Comparison of ENCODE assay signal across 23 cellular contexts in genomic region chr3:142809259-142809658, GRCh38.
DNase-seq lines count a peak whose midpoint lies in the region; ATAC-seq, FAIRE-seq and TF ChIP-seq lines count a peak whose summit lies in the region.
"Had no signal": no experiment of that assay in that cellular context is flagged by ENCODE, and none has a peak within 500 bp of the region (broad histone marks: within the 10 kb centered on the region; RNA-seq: fewer than 3 reads in every experiment).

No MANE protein-coding gene starts in this region.

- H2BK15ac ChIP-seq in neuronal stem cell (ENCODE audit: low read length), result no peak overlapping the region

- H3K4me3 ChIP-seq in right atrium auricular region (no peak overlapping the region), neuronal stem cell (ENCODE audit: low read length in 2 of 2) (no peak overlapping the region)
- H3K4me3 ChIP-seq: A549; BLaER1 treated with 17β-estradiol and CSF1 and Interleukin-3, amounts not matched to agents 10 nM and 100 nM had no signal

- H3K4me2 ChIP-seq in neuronal stem cell (ENCODE audit: insufficient read depth, low read length, poor library complexity, severe bottlenecking), result no peak overlapping the region
- H3K4me2 ChIP-seq: A549; BLaER1 treated with 17β-estradiol and CSF1 and Interleukin-3, amounts not matched to agents 10 nM and 100 nM had no signal

- H4K91ac ChIP-seq in neuronal stem cell (ENCODE audit: low read depth, low read length, poor library complexity), result no peak overlapping the region

- ATAC-seq in Right ventricle myocardium superior (ENCODE audit: poor library complexity) (peak; percentile 61), left ventricle myocardium superior (peak; percentile 57)
- ATAC-seq: CD8-positive, alpha-beta T cell had no signal

- H3K4ac ChIP-seq in neuronal stem cell (ENCODE audit: low read length), result no peak overlapping the region

- H2AK5ac ChIP-seq in neuronal stem cell (ENCODE audit: low read depth, low read length), result no peak overlapping the region

- intact Hi-C loops in Right ventricle myocardium superior (cut with DNase I) (no loop called here), left ventricle myocardium superior (cut with micrococcal nuclease) (no loop called here), cardiac septum (cut with DNase I) (no loop called here)

- H3K23ac ChIP-seq in neuronal stem cell (ENCODE audit: low read depth, low read length, poor library complexity), result no peak overlapping the region

- H3K79me1 ChIP-seq in neuronal stem cell (ENCODE audit: low read depth, low read length), result no peaks in the 10 kb centered on the region

- no peaks in the 10 kb centered on the region for H3K27me3 ChIP-seq in right atrium auricular region
- no peaks in the 10 kb centered on the region for H3K27me3 ChIP-seq in neuronal stem cell (ENCODE audit: control insufficient read depth in 3 of 3, insufficient read depth in 3 of 3, low read depth in 1 of 3, low read length in 3 of 3)
- H3K27me3 ChIP-seq: BLaER1 treated with 17β-estradiol and CSF1 and Interleukin-3, amounts not matched to agents 10 nM and 100 nM had no signal

- no peak overlapping the region for H3K9ac ChIP-seq in neuronal stem cell (ENCODE audit: low read depth, low read length, poor library complexity)
- H3K9ac ChIP-seq: BLaER1 treated with 17β-estradiol and CSF1 and Interleukin-3, amounts not matched to agents 10 nM and 100 nM had no signal

- H3K9me3 ChIP-seq in right atrium auricular region (no peaks in the 10 kb centered on the region), neuronal stem cell (replicated peaks in 1 of 2; ENCODE audit: control insufficient read depth in 2 of 2, insufficient read depth in 1 of 2, low read depth in 1 of 2, low read length in 2 of 2) (no peaks in the 10 kb centered on the region)
- H3K9me3 ChIP-seq: A549; BLaER1 treated with 17β-estradiol and CSF1 and Interleukin-3, amounts not matched to agents 10 nM and 100 nM; Caco-2 had no signal

- no peaks in the 10 kb centered on the region for H3K4me1 ChIP-seq in right atrium auricular region
- peaks cover 0 to 10% of the 10 kb centered on the region in 2 donors for H3K4me1 ChIP-seq in neuronal stem cell (ENCODE audit: control insufficient read depth in 2 of 2, insufficient read depth in 1 of 2, low read depth in 1 of 2, low read length in 2 of 2)
- H3K4me1 ChIP-seq: BLaER1 treated with 17β-estradiol and CSF1 and Interleukin-3, amounts not matched to agents 10 nM and 100 nM; Caco-2 had no signal

- no peak overlapping the region for H4K8ac ChIP-seq in neuronal stem cell (ENCODE audit: low read depth, low read length)

- H3K14ac ChIP-seq in neuronal stem cell (ENCODE audit: low read length), result peak overlapping the region; percentile 6

- DNase-seq in Right ventricle myocardium superior, result no peak
- DNase-seq in right atrium auricular region (ENCODE audit: low spot score), result no peak
- DNase-seq in left ventricle myocardium superior, result no peak
- no peak for DNase-seq in cardiac septum (ENCODE audit: low spot score)
- no peak for DNase-seq in neuronal stem cell (ENCODE audit: low spot score)
- no peak for DNase-seq in urothelium cell line (ENCODE audit: low spot score)
- DNase-seq in activated CD8-positive, alpha-beta memory T cell treated with anti-CD3 and anti-CD28 coated beads, Interleukin-2, amount 50 U/mL, for 48 hours, result no peak
- DNase-seq in NCI-H1417 (lab: John Stamatoyannopoulos, UW), result no peak
- DNase-seq: AML-193; Caco-2; Calu3; CD4-positive, alpha-beta T cell; CD8-positive, alpha-beta T cell; DMS79 treated with DMSO at 0.1 percent for 48 hours; GF-D8 had no signal

- WGBS in neuronal stem cell (ENCODE audit: extremely low coverage in 2 of 2, insufficient read length in 2 of 2, insufficient replicate concordance in 1 of 2), 2 donors, result no CpG with 5 or more reads among the region's 3 CpGs

- TF ChIP-seq CTCF in right atrium auricular region (IDR thresholded peaks at IDR 0.05), result no peak

- H3K36me3 ChIP-seq in right atrium auricular region (peaks cover 15% of the 10 kb centered on the region), neuronal stem cell (replicated peaks in 1 of 2; ENCODE audit: control insufficient read depth in 2 of 2, insufficient read depth in 2 of 2, low read length in 2 of 2) (peaks cover 0 to 23% of the 10 kb centered on the region in 2 donors)

- H2BK5ac ChIP-seq in neuronal stem cell (ENCODE audit: low read length), result no peak overlapping the region

- no peak overlapping the region for H3K27ac ChIP-seq in right atrium auricular region
- H3K27ac ChIP-seq in neuronal stem cell (replicated peaks; ENCODE audit: low read length), result no peak overlapping the region
- H3K27ac ChIP-seq: 22Rv1; BLaER1 treated with 17β-estradiol and CSF1 and Interleukin-3, amounts not matched to agents 10 nM and 100 nM; C4-2B had no signal

- no peak overlapping the region for H2BK120ac ChIP-seq in neuronal stem cell (ENCODE audit: low read depth, low read length)

- no peak overlapping the region for H2AFZ ChIP-seq in neuronal stem cell (ENCODE audit: low read length)

- H2BK12ac ChIP-seq in neuronal stem cell (ENCODE audit: low read length), result no peak overlapping the region

- FAIRE-seq in urothelium cell line (lab: Jason Lieb, UNC), result peak; percentile 13
- FAIRE-seq: A549, D721Med, G401.6, GM12891, GM19239 had no signal

- H3K18ac ChIP-seq in neuronal stem cell (ENCODE audit: low read length), result no peak overlapping the region
